ENCODE assay signal across 11 cellular contexts in the genomic region with DNA sequence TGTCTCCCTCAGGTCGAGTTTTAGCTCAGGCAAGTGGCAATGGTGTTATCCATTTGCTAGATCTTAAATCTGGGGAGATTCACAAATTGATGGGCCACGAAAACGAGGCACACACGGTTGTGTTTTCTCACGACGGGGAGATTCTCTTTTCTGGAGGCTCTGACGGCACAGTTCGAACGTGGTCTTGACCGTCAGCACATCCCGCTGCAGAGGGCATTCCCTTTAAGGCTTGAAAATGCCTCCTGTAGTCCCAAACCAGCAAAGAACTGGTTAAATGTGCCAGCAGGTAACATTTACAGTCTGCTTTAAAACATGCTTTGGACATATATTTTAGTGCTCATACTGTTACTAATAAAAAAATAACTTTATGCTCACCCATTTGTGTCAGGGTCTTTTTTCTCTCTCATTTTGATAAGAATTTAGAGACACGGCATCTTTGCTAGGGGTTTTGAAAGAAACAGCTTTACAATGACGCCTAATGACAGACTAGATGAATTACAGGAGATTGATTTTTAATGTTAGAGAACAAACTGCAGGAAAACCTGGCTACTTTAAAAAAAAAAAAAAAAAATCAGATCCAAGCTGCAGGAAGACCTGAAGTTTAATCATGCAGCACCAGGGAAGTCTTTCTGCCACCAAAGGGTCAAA. TPM values are rescaled to one million over a fixed set of nuclear protein-coding genes. Genes with fewer than 3 reads are reported as not detected.
DNase-seq lines count a peak whose midpoint lies in the region; ATAC-seq and TF ChIP-seq lines count a peak whose summit lies in the region.
"Had no signal": no experiment of that assay in that cellular context is flagged by ENCODE, and none has a peak within 500 bp of the region (broad histone marks: within the 10 kb centered on the region; RNA-seq: fewer than 3 reads in every experiment).

No MANE protein-coding gene starts in this region.

- H3K27ac ChIP-seq in 22Rv1: no peak overlapping the region
- no peak overlapping the region for H3K27ac ChIP-seq in GM23338 (ENCODE audit: low read depth)
- peak overlapping the region in 41 of 59 donors; percentile 1 to 76 (median 53) for H3K27ac ChIP-seq in dorsolateral prefrontal cortex
- H3K27ac ChIP-seq in ovary: no peak overlapping the region
- H3K27ac ChIP-seq in brain microvascular endothelial cell: no peak overlapping the region
- no peak overlapping the region for H3K27ac ChIP-seq in osteoblast (ENCODE audit: low read depth, low read length)
- H3K27ac ChIP-seq: hepatocyte had no signal

- H3K79me2 ChIP-seq in GM23338 (replicated peaks; ENCODE audit: insufficient read depth) (no peaks in the 10 kb centered on the region), osteoblast (ENCODE audit: insufficient read depth, low read length) (no peaks in the 10 kb centered on the region)
- H3K79me2 ChIP-seq: hepatocyte had no signal

- peak; percentile 58 for ATAC-seq in GM23338

- 36 to 48% (median 40%) methylated on average over 13 of the region's 13 CpGs for WGBS in ovary, 3 donors

- H3K4me3 ChIP-seq in GM23338: no peak overlapping the region
- H3K4me3 ChIP-seq in dorsolateral prefrontal cortex: peak overlapping the region in 58 of 59 donors; percentile 14 to 68 (median 48)
- H3K4me3 ChIP-seq in ovary: no peak overlapping the region
- no peak overlapping the region for H3K4me3 ChIP-seq in brain microvascular endothelial cell (ENCODE audit: low read depth, low read length)
- H3K4me3 ChIP-seq in osteoblast (ENCODE audit: insufficient read depth, low read length): no peak overlapping the region
- H3K4me3 ChIP-seq: hepatocyte, lung had no signal

- H3K9me2 ChIP-seq in GM23338 (ENCODE audit: insufficient read depth): no peaks in the 10 kb centered on the region

- H3K4me1 Mint-ChIP-seq in GM23338: peaks cover 7% of the 10 kb centered on the region; the same call in 2 of the 3 replicates

- H4K20me1 ChIP-seq in GM23338 (replicated peaks; ENCODE audit: insufficient read depth) (no peaks in the 10 kb centered on the region), osteoblast (ENCODE audit: insufficient read depth, low read length) (no peaks in the 10 kb centered on the region)

- H3K9me3 Mint-ChIP-seq in GM23338: no peaks in the 10 kb centered on the region

- H3K36me3 ChIP-seq in GM23338 (ENCODE audit: insufficient read depth) (no peaks in the 10 kb centered on the region), ovary (no peaks in the 10 kb centered on the region), brain microvascular endothelial cell (replicated peaks) (no peaks in the 10 kb centered on the region), osteoblast (ENCODE audit: insufficient read depth, low read length) (no peaks in the 10 kb centered on the region)

- DNase-seq in GM23338 (ENCODE audit: low spot score) (peak; percentile 21), NCI-H446 treated with DMSO at 0.1 percent for 48 hours (lab: John Stamatoyannopoulos, UW) (peak; percentile 67), dorsolateral prefrontal cortex (peak in 1 of 10 donors; percentile 5), ovary (no peak), brain microvascular endothelial cell (no peak), osteoblast (ENCODE audit: insufficient read length, low spot score, missing footprints) (no peak), NCI-H187 (lab: John Stamatoyannopoulos, UW) (no peak)
- DNase-seq: NK-92 treated with Interleukin-12 subunit alpha and Interleukin-12 subunit beta, amount 100 ng/mL, for 24 hours had no signal

- H3K27me3 ChIP-seq in GM23338 (ENCODE audit: insufficient read depth): no peaks in the 10 kb centered on the region
- no peaks in the 10 kb centered on the region for H3K27me3 ChIP-seq in dorsolateral prefrontal cortex
- peaks cover 3% of the 10 kb centered on the region for H3K27me3 ChIP-seq in ovary
- H3K27me3 ChIP-seq in brain microvascular endothelial cell (replicated peaks): no peaks in the 10 kb centered on the region
- H3K27me3 ChIP-seq in osteoblast (ENCODE audit: insufficient read depth, low read length): no peaks in the 10 kb centered on the region
- H3K27me3 ChIP-seq: hepatocyte had no signal

- no peak overlapping the region for H3K27ac Mint-ChIP-seq in GM23338

- peak overlapping the region; percentile 45; the same call in 1 of the 2 replicates for H3K4me2 ChIP-seq in GM23338
- no peak overlapping the region for H3K4me2 ChIP-seq in osteoblast (ENCODE audit: insufficient read depth, low read length)
- H3K4me2 ChIP-seq: hepatocyte had no signal

- H3K36me3 Mint-ChIP-seq in GM23338 (ENCODE audit: low read depth): no peaks in the 10 kb centered on the region

- intact Hi-C loops in dorsolateral prefrontal cortex (cut with DNase I): loop anchor here (2.0 to 5.0 kb wide), 4 partner anchors 99 to 603 kb away; no protein-coding TSS in a partner anchor
- intact Hi-C loops in ovary (cut with DNase I): no loop called here

- H3K27me3 Mint-ChIP-seq in GM23338 (ENCODE audit: insufficient read depth, low read depth, poor library complexity): peaks cover 2% of the 10 kb centered on the region

- no peak for TF ChIP-seq EP300 in ovary (IDR thresholded peaks at IDR 0.05)

- no peaks in the 10 kb centered on the region for H3F3A ChIP-seq in GM23338 (replicated peaks; ENCODE audit: low read depth)

- in situ Hi-C loops in brain microvascular endothelial cell (cut with HindIII; ENCODE audit: low pct_ligation_motif_present, low sequenced_read_pairs): no loop called here

- H3K9me3 ChIP-seq in ovary: no peaks in the 10 kb centered on the region
- H3K9me3 ChIP-seq in osteoblast (ENCODE audit: low read depth, low read length): no peaks in the 10 kb centered on the region

- peak overlapping the region; percentile 47; the same call in 2 of the 3 replicates for H3K4me3 Mint-ChIP-seq in GM23338

- TF ChIP-seq POLR2A in ovary (IDR thresholded peaks at IDR 0.05): no peak

- H3K4me1 ChIP-seq in GM23338 (ENCODE audit: insufficient read depth) (no peaks in the 10 kb centered on the region), ovary (ENCODE audit: insufficient read depth) (no peaks in the 10 kb centered on the region), osteoblast (ENCODE audit: insufficient read depth, low read length) (no peaks in the 10 kb centered on the region)

- TF ChIP-seq CTCF in 22Rv1 (IDR thresholded peaks at IDR 0.05): peak; percentile 54
- TF ChIP-seq CTCF in GM23338 (conservative IDR thresholded peaks at IDR 0.05; ENCODE audit: low read depth in 2 of 2): peak in 1 of 2 experiments; percentile 27; a peak in 2 of 4 replicates
- TF ChIP-seq CTCF in dorsolateral prefrontal cortex (IDR thresholded peaks at IDR 0.05 in 54 of 56, conservative IDR thresholded peaks at IDR 0.05 in 2 of 56; ENCODE audit: low read depth in 1 of 56, partially characterized antibody in 56 of 56): peak in 32 of 56 donors; percentile 2 to 51 (median 28)
- TF ChIP-seq CTCF in ovary (IDR thresholded peaks at IDR 0.05): no peak
- TF ChIP-seq CTCF in brain microvascular endothelial cell (IDR thresholded peaks at IDR 0.05; ENCODE audit: low read depth, low read length, missing control alignments): no peak
- TF ChIP-seq CTCF in osteoblast (IDR thresholded peaks at IDR 0.05; ENCODE audit: extremely low read depth, low read depth, low read length): no peak

- H2AFZ ChIP-seq in GM23338 (no peak overlapping the region), osteoblast (ENCODE audit: low read length) (no peak overlapping the region)
- H2AFZ ChIP-seq: hepatocyte had no signal

TF ChIP-seq in GM23338, 12 proteins besides CTCF, POLR2A, EP300 and RAD21 (continues in another document):
- no peak for TF ChIP-seq ZNF331 (CRISPR knock-in tag; IDR thresholded peaks at IDR 0.05; ENCODE audit: low read depth)
- no peak for TF ChIP-seq EZH2phosphoT487 (IDR thresholded peaks at IDR 0.05; ENCODE audit: unreplicated experiment)
- TF ChIP-seq ZNF114 (CRISPR knock-in tag; IDR thresholded peaks at IDR 0.05): no peak
- TF ChIP-seq NANOG (IDR thresholded peaks at IDR 0.05; ENCODE audit: borderline replicate concordance): no peak
- no peak for TF ChIP-seq POLR2AphosphoS5 (IDR thresholded peaks at IDR 0.05; ENCODE audit: low read depth)

RNA-seq across cellular contexts. Expression of a gene that starts 0.6 kb away (rescaled TPM):
- total RNA-seq in GM23338 (2014; rRNA removed; shearing (Covaris generic)): not detected in 2 replicates
- polyA plus RNA-seq in GM23338 (2016; fragmentation: Nextera tagmentation; extraction: Ambion mirVana) (not detected in 2 replicates), ovary (not detected)
- total RNA-seq in dorsolateral prefrontal cortex (10 to 100 TPM in 13 of 120 experiments, 1 to 10 TPM in 107; 2.7 to 14.0 (median 7.4) TPM), ovary (under 1 TPM in 1 of 7 donors, not detected in 6; 0.11 TPM), osteoblast (not detected in 2 replicates)
- polyA plus RNA-seq: hepatocyte had no signal

Comparison
In these comparisons a context has a peak if more than half of its experiments do, and no peak if none do; other contexts are left out.
1. H3K27ac ChIP-seq: peak in dorsolateral prefrontal cortex (41 of 59); none in 22Rv1 (single experiment), GM23338 (single experiment), ovary (0 of 2), brain microvascular endothelial cell (single experiment) and osteoblast (single experiment).
2. CTCF ChIP-seq: peak in 22Rv1 (single experiment) and dorsolateral prefrontal cortex (32 of 56); none in ovary (0 of 3), brain microvascular endothelial cell (single experiment) and osteoblast (single experiment).
3. DNase-seq: peak in GM23338 (single experiment) and NCI-H446 treated with DMSO at 0.1 percent for 48 hours (single experiment); none in ovary (0 of 5), brain microvascular endothelial cell (single experiment), osteoblast (single experiment) and NCI-H187 (0 of 2).
4. H3K4me3 ChIP-seq: peak in dorsolateral prefrontal cortex (58 of 59); none in GM23338 (single experiment), ovary (single experiment), brain microvascular endothelial cell (single experiment) and osteoblast (single experiment).
5. intact Hi-C loops: an anchor here in dorsolateral prefrontal cortex (2.0 to 5.0 kb wide); none called in ovary.